Comparison of ENCODE assay signal across 7 cellular contexts in the genomic region with DNA sequence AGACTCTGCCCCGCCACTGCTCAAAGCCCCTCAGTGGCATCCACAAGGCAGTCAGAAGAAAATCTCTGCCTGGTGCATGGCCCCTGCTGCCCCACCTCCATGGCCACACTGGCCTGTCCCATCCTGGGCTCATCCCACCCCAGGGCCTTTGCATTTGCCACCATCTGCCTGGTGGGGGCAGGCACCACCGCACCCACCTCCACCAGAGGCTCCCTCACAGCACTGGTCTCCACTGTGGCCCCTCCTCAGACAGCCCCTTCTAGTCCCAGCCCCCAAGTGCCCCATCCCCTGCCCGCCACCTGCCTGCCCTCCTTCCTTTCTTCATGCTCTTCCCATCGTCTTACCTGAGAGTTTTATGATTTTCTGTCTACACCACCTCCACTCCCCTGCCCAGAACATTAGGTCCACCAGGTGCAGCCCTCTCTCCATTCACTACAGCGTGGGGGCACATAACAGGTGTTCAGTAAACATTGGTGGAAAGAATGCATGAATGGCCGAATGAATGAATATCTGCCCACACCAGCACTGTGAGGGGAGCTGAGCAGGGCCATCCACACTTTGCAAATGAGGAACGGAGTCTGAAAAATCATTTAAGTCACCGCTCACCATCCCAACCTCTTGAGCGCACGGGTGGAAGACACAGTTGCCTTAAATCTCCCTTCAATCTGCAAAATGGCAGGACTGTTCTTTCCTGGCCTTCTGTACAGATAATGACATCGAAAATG. TPM values are rescaled to one million over a fixed set of nuclear protein-coding genes. Genes with fewer than 3 reads are reported as not detected.
DNase-seq lines count a peak whose midpoint lies in the region; ATAC-seq, FAIRE-seq and TF ChIP-seq lines count a peak whose summit lies in the region.

No MANE protein-coding gene starts in this region.

- peak overlapping the region; percentile 75 for H3K4me3 Mint-ChIP-seq in stimulated activated effector memory CD8-positive, alpha-beta T cell treated with anti-CD3 and anti-CD28 coated beads, Interleukin-12 subunit alpha, Interleukin-12 subunit beta, amount 100 ng/mL, for 72 hours

- no peak overlapping the region for H3K27ac Mint-ChIP-seq in stimulated activated effector memory CD8-positive, alpha-beta T cell treated with anti-CD3 and anti-CD28 coated beads, Interleukin-12 subunit alpha, Interleukin-12 subunit beta, amount 100 ng/mL, for 72 hours

- H3K4me1 ChIP-seq in PC-9 (replicated peaks; ENCODE audit: insufficient read depth) (peaks cover 15% of the 10 kb centered on the region), endothelial cell of umbilical vein (ENCODE audit: control insufficient read depth, extremely low read depth, insufficient read depth, low read length) (peaks cover 12% of the 10 kb centered on the region)

- dilution Hi-C loops in endothelial cell of umbilical vein (cut with MboI; ENCODE audit: extremely low pct_ligation_motif_present, low sequenced_read_pairs) = no loop called here

- peaks cover 40% of the 10 kb centered on the region for H3K4me1 Mint-ChIP-seq in stimulated activated effector memory CD8-positive, alpha-beta T cell treated with anti-CD3 and anti-CD28 coated beads, Interleukin-12 subunit alpha, Interleukin-12 subunit beta, amount 100 ng/mL, for 72 hours

- H3K27ac ChIP-seq in PC-9 (no peak overlapping the region), endothelial cell of umbilical vein (ENCODE audit: insufficient read depth, low read depth, low read length) (no peak overlapping the region)

- peaks cover 19% of the 10 kb centered on the region for H3K36me3 Mint-ChIP-seq in stimulated activated effector memory CD8-positive, alpha-beta T cell treated with anti-CD3 and anti-CD28 coated beads, Interleukin-12 subunit alpha, Interleukin-12 subunit beta, amount 100 ng/mL, for 72 hours

- H4K20me1 ChIP-seq in PC-9 (ENCODE audit: insufficient read depth) = no peaks in the 10 kb centered on the region
- no peaks in the 10 kb centered on the region for H4K20me1 ChIP-seq in endothelial cell of umbilical vein (replicated peaks; ENCODE audit: control insufficient read depth, extremely low read depth, insufficient read depth, low read length)

- H3K9me3 Mint-ChIP-seq in stimulated activated effector memory CD8-positive, alpha-beta T cell treated with anti-CD3 and anti-CD28 coated beads, Interleukin-12 subunit alpha, Interleukin-12 subunit beta, amount 100 ng/mL, for 72 hours = no peaks in the 10 kb centered on the region

- TF ChIP-seq CTCF in GM13976 (IDR thresholded peaks at IDR 0.05; ENCODE audit: borderline replicate concordance, control extremely low read depth, extremely low read depth, insufficient read depth, missing control alignments) (peak; percentile 16), PC-9 (conservative IDR thresholded peaks at IDR 0.05) (no peak), endothelial cell of umbilical vein (IDR thresholded peaks at IDR 0.05; ENCODE audit: extremely low read depth in 1 of 2, insufficient read depth in 1 of 2, low read depth in 1 of 2, low read length in 2 of 2) (no peak)

- FAIRE-seq in endothelial cell of umbilical vein (lab: Jason Lieb, UNC) = peak; percentile 37

- H3K36me3 ChIP-seq in PC-9 (ENCODE audit: low read depth) (no peaks in the 10 kb centered on the region), endothelial cell of umbilical vein (ENCODE audit: control insufficient read depth in 2 of 2, extremely low read depth in 1 of 2, insufficient read depth in 2 of 2, low read length in 2 of 2) (no peaks in the 10 kb centered on the region)

- no peak for ATAC-seq in stimulated activated effector memory CD8-positive, alpha-beta T cell treated with anti-CD3 and anti-CD28 coated beads, Interleukin-12 subunit alpha, Interleukin-12 subunit beta, amount 100 ng/mL, for 72 hours
- no peak for ATAC-seq in GM18873 (IDR thresholded peaks at IDR 0.05; ENCODE audit: low FRiP score, unreplicated experiment)

- POLR2A ChIA-PET in PC-9 (lab: Charles Lee; ENCODE audit: unreplicated experiment) = no interaction called here
- POLR2A ChIA-PET in endothelial cell of umbilical vein (lab: Charles Lee) = no interaction called here

- no peaks in the 10 kb centered on the region for H3K9me3 ChIP-seq in PC-9 (ENCODE audit: insufficient read depth, low read depth)
- H3K9me3 ChIP-seq in endothelial cell of umbilical vein (replicated peaks; ENCODE audit: control insufficient read depth, insufficient read depth, low read length) = no peaks in the 10 kb centered on the region

- H3K9me1 ChIP-seq in endothelial cell of umbilical vein (replicated peaks; ENCODE audit: control insufficient read depth, extremely low read depth, insufficient read depth, low read length) = no peaks in the 10 kb centered on the region

- H3K4me3 ChIP-seq in PC-9 = no peak overlapping the region
- no peak overlapping the region for H3K4me3 ChIP-seq in endothelial cell of umbilical vein (replicated peaks in 1 of 3; ENCODE audit: insufficient read depth in 1 of 3, low read depth in 1 of 3, low read length in 3 of 3)

- in situ Hi-C loops in GM13976 (cut with MboI; ENCODE audit: low sequenced_read_pairs, unreplicated experiment) = no loop called here

- CTCF ChIA-PET in PC-9 (lab: Charles Lee) = no interaction called here
- CTCF ChIA-PET in endothelial cell of umbilical vein (lab: Charles Lee) = interaction anchor here (0.8 to 2.3 kb wide), 12 partner anchors 12 to 594 kb away, joined by 3 to 12 read pairs (median 4); no protein-coding TSS in a partner anchor

- H3K79me2 ChIP-seq in PC-9 (ENCODE audit: low read depth) (peaks cover 19% of the 10 kb centered on the region), endothelial cell of umbilical vein (ENCODE audit: control insufficient read depth, insufficient read depth, low read length) (peaks cover 28% of the 10 kb centered on the region)

- H3K27me3 ChIP-seq in PC-9 (ENCODE audit: insufficient read depth, low read depth) (no peaks in the 10 kb centered on the region), endothelial cell of umbilical vein (ENCODE audit: control insufficient read depth in 2 of 2, insufficient read depth in 2 of 2, low read length in 2 of 2) (no peaks in the 10 kb centered on the region)

- DNase-seq in GM13976 (ENCODE audit: low spot score) (no peak), PC-9 (no peak), endothelial cell of umbilical vein (ENCODE audit: low read depth, low spot score) (no peak), midbrain (lab: John Stamatoyannopoulos, UW) (no peak), middle frontal gyrus (ENCODE audit: extremely low spot score, low spot score) (no peak)
- no peak for DNase-seq in stimulated activated effector memory CD8-positive, alpha-beta T cell treated with anti-CD3 and anti-CD28 coated beads, Interleukin-12 subunit alpha, Interleukin-12 subunit beta, amount 100 ng/mL, for 72 hours (ENCODE audit: low spot score in 2 of 2)

- H3K9me2 ChIP-seq in PC-9 (ENCODE audit: insufficient read depth) = no peaks in the 10 kb centered on the region

- H3K9ac ChIP-seq in endothelial cell of umbilical vein (replicated peaks; ENCODE audit: extremely low read depth, insufficient read depth, low read length) = peak overlapping the region; percentile 86

- TF ChIP-seq POLR2A in endothelial cell of umbilical vein (IDR thresholded peaks at IDR 0.05; ENCODE audit: low read depth, low read length) = no peak

- H3F3A ChIP-seq in PC-9 (ENCODE audit: insufficient read depth, low read depth) = no peaks in the 10 kb centered on the region

- H3K4me2 ChIP-seq in PC-9 (peak overlapping the region; percentile 95; the same call in 1 of the 2 replicates), endothelial cell of umbilical vein (ENCODE audit: insufficient read depth, low read length) (peak overlapping the region; percentile 54)

- H2AFZ ChIP-seq in PC-9 (no peak overlapping the region), endothelial cell of umbilical vein (ENCODE audit: low read depth, low read length) (no peak overlapping the region)

- intact Hi-C loops in PC-9 (cut with micrococcal nuclease; ENCODE audit: unreplicated experiment) (loop anchor here (5.0 kb wide), 1 partner anchor 240 kb away; no protein-coding TSS in a partner anchor), endothelial cell of umbilical vein (cut with micrococcal nuclease) (loop anchor here (5.0 kb wide), 1 partner anchor 55 kb away; no protein-coding TSS in a partner anchor)

- BruUV-seq in PC-9 (replicated peaks; lab: Mats Ljungman, UMichigan) = no TSS peak
- no TSS peak for BruUV-seq in endothelial cell of umbilical vein (replicated peaks; lab: Mats Ljungman, UMichigan)

TF ChIP-seq in endothelial cell of umbilical vein, 7 proteins besides CTCF, POLR2A, EP300 and RAD21:
- TF ChIP-seq, protein P1, sequence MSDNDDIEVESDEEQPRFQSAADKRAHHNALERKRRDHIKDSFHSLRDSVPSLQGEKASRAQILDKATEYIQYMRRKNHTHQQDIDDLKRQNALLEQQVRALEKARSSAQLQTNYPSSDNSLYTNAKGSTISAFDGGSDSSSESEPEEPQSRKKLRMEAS (IDR thresholded peaks at IDR 0.05; ENCODE audit: insufficient read depth, insufficient read length) = no peak
- TF ChIP-seq POLR2AphosphoS5 (IDR thresholded peaks at IDR 0.05; ENCODE audit: insufficient read depth, low read depth, low read length) (no peak), JUN (IDR thresholded peaks at IDR 0.05; ENCODE audit: borderline replicate concordance, insufficient read depth, insufficient read length, low read depth) (no peak), EZH2 (IDR thresholded peaks at IDR 0.05; ENCODE audit: borderline replicate concordance, low read depth, low read length, severe bottlenecking) (no peak), MYC (IDR thresholded peaks at IDR 0.05; ENCODE audit: low read depth, low read length) (no peak), FOS (IDR thresholded peaks at IDR 0.05; ENCODE audit: borderline replicate concordance, insufficient read depth, low read length) (no peak), GATA2 (IDR thresholded peaks at IDR 0.05; ENCODE audit: insufficient read depth, insufficient read length, low read depth, low read length) (no peak)

RNA-seq across cellular contexts. Expression of gene PRDM15, which starts 2.1 kb away (rescaled TPM):
- total RNA-seq in PC-9 (2021) (8.8 and 8.9 TPM in 2 replicates), endothelial cell of umbilical vein (10.0 and 12.9 TPM in 2 replicates)
- polyA plus RNA-seq in endothelial cell of umbilical vein = 11.8 TPM in 2 replicates
- 5.0 and 6.9 TPM in 2 replicates for polyA plus RNA-seq in endothelial cell of umbilical vein (2011; cell fraction: cytosol; rRNA removed)
- polyA plus RNA-seq in endothelial cell of umbilical vein (2011; cell fraction: nucleus; rRNA removed) = 54.8 and 60.8 TPM in 2 replicates
- 5.1 TPM in 2 replicates for polyA plus RNA-seq in endothelial cell of umbilical vein (2012)
- 10.4 and 12.8 TPM in 2 replicates for polyA minus RNA-seq in endothelial cell of umbilical vein
- polyA minus RNA-seq in endothelial cell of umbilical vein (2011; cell fraction: cytosol; rRNA and poly(A)+ RNA removed) = 12.7 TPM
- 20.4 and 21.6 TPM in 2 replicates for polyA minus RNA-seq in endothelial cell of umbilical vein (2011; cell fraction: nucleus; rRNA and poly(A)+ RNA removed)
